8 cellular contexts compared by ENCODE assay signal in genomic region chr15:56821721-56822425, GRCh38.
A peak's percentile ranks its signal among the peaks of the same experiment; 100 is the strongest.
DNase-seq lines count a peak whose midpoint lies in the region; ATAC-seq lines count a peak whose summit lies in the region.

No MANE protein-coding gene starts in this region.

- no peak overlapping the region for H2BK5ac ChIP-seq in trophoblast cell (ENCODE audit: low read depth, low read length, poor library complexity)

- no peaks in the 10 kb centered on the region for H3K4me1 ChIP-seq in trophoblast cell (ENCODE audit: control insufficient read depth in 1 of 2, insufficient read depth in 2 of 2, low read length in 2 of 2)

- no peak overlapping the region for H3K4me3 ChIP-seq in trophoblast cell (ENCODE audit: low read depth, low read length)

- no peaks in the 10 kb centered on the region for H3K27me3 ChIP-seq in trophoblast cell (ENCODE audit: insufficient read depth, low read length)

- H4K91ac ChIP-seq in trophoblast cell (ENCODE audit: low read depth, low read length), result no peak overlapping the region

- no peak overlapping the region for H3K18ac ChIP-seq in trophoblast cell (ENCODE audit: low read length)

- no peak overlapping the region for H3K4me2 ChIP-seq in trophoblast cell (ENCODE audit: low read length)

- no peak overlapping the region for H3K27ac ChIP-seq in trophoblast cell (ENCODE audit: low read depth, low read length)

- peak overlapping the region; percentile 15 for H2BK12ac ChIP-seq in trophoblast cell (ENCODE audit: low read length)

- H4K12ac ChIP-seq in trophoblast cell (ENCODE audit: low read depth, low read length), result no peak overlapping the region

- no peak overlapping the region for H2AK5ac ChIP-seq in trophoblast cell (ENCODE audit: low read length)

- no peaks in the 10 kb centered on the region for H3K9me3 ChIP-seq in trophoblast cell (ENCODE audit: insufficient read depth, low read depth, low read length)

- no peaks in the 10 kb centered on the region for H3K36me3 ChIP-seq in trophoblast cell (ENCODE audit: control insufficient read depth in 1 of 2, insufficient read depth in 2 of 2, low read length in 2 of 2)

- ATAC-seq in GM18858 (IDR thresholded peaks at IDR 0.05; ENCODE audit: unreplicated experiment), result peak; percentile 73
- peak; percentile 75 for ATAC-seq in HG03460 (IDR thresholded peaks at IDR 0.05; ENCODE audit: unreplicated experiment)

- H3K79me2 ChIP-seq in trophoblast cell (ENCODE audit: control insufficient read depth, insufficient read depth, low read length, poor library complexity), result no peaks in the 10 kb centered on the region

- no peak overlapping the region for H3K14ac ChIP-seq in trophoblast cell (ENCODE audit: low read length)

- H3K9ac ChIP-seq in trophoblast cell (ENCODE audit: low read length), result no peak overlapping the region

- no peaks in the 10 kb centered on the region for H3K79me1 ChIP-seq in trophoblast cell (ENCODE audit: low read length)

- WGBS in trophoblast cell (ENCODE audit: extremely low coverage, insufficient coverage, insufficient read length), result no CpG with 5 or more reads among the region's 3 CpGs

- H2BK120ac ChIP-seq in trophoblast cell (ENCODE audit: insufficient read depth, low read length, poor library complexity), result no peak overlapping the region

- no peak overlapping the region for H3K23ac ChIP-seq in trophoblast cell (ENCODE audit: low read length)

- DNase-seq in AG20443 (ENCODE audit: low spot score) (peak; percentile 73), OCI-M1 (lab: John Stamatoyannopoulos, UW) (peak; percentile 75), germinal center (ENCODE audit: low spot score) (peak; percentile 38), trophoblast cell (peak; percentile 46 to 78), NCI-H1048 (lab: John Stamatoyannopoulos, UW) (no peak)
- DNase-seq in activated gamma-delta T cell treated with anti-CD3 and anti-CD28 coated beads, Interleukin-2, amount 50 U/mL, for 16 hours (ENCODE audit: low read depth), result peak; percentile 29

- peak overlapping the region; percentile 35 for H2AFZ ChIP-seq in trophoblast cell (ENCODE audit: insufficient read depth, low read length, poor library complexity)

- no peak overlapping the region for H3K4ac ChIP-seq in trophoblast cell (ENCODE audit: low read depth, low read length)

- H4K8ac ChIP-seq in trophoblast cell (ENCODE audit: low read depth, low read length), result no peak overlapping the region
